In the genomic region with DNA sequence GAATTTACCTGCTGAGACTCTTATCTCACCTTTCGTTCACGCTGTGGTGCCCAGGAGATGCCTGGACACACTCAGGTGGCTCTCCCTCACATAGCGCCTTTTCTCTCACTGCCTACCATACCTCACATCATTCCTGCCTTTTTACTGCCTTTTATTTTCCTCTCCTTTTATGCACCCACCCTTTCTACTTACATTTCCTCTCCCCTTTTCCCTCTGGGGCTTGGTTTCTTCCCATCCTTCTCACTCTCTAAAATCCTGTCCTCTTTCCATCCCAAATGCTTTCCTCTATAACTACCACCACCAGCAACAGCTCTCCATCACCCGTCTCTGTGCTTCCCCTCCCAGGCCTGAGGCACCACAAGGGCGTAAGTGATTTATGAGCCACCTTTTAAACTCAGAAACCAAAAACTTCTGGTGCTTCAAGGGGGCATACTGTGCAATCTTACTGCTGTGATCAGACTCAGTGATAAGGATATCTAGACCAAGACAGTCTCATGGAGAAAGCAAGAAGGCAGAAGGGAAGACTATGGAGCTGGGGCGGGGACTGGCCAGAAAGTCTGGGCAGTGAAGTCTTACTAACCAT, we compare ENCODE assay signal across 19 cellular contexts. TPM values are rescaled to one million over a fixed set of nuclear protein-coding genes. Genes with fewer than 3 reads are reported as not detected.
DNase-seq lines count a peak whose midpoint lies in the region; ATAC-seq, FAIRE-seq and TF ChIP-seq lines count a peak whose summit lies in the region.
"Had no signal": no experiment of that assay in that cellular context is flagged by ENCODE, and none has a peak within 500 bp of the region (broad histone marks: within the 10 kb centered on the region; RNA-seq: fewer than 3 reads in every experiment).

No MANE protein-coding gene starts in this region.

- H3K9me3 ChIP-seq in HEK293 (ENCODE audit: control insufficient read depth, insufficient read depth, low read depth, low read length) (no peaks in the 10 kb centered on the region), GM12878 (replicated peaks; ENCODE audit: control insufficient read depth, insufficient read depth, low read length) (no peaks in the 10 kb centered on the region), mesenchymal stem cell (ENCODE audit: control insufficient read depth, low read length) (no peaks in the 10 kb centered on the region), lower lobe of right lung (no peaks in the 10 kb centered on the region)
- H3K9me3 ChIP-seq: BLaER1 had no signal

- no peaks in the 10 kb centered on the region for H4K20me1 ChIP-seq in GM12878 (ENCODE audit: control insufficient read depth, insufficient read depth)
- H4K20me1 ChIP-seq: BLaER1 had no signal

- no peak overlapping the region for H3K23ac ChIP-seq in mesenchymal stem cell (ENCODE audit: low read length in 2 of 2)

- BruUV-seq in GM12878 (replicated peaks; lab: Mats Ljungman, UMichigan): no TSS peak

- no peak for TF ChIP-seq EP300 in GM12878 (IDR thresholded peaks at IDR 0.05; ENCODE audit: borderline replicate concordance in 1 of 2, control insufficient read depth in 1 of 2, low read depth in 2 of 2, low read length in 2 of 2)

- POLR2A ChIA-PET in HEK293 (lab: Yijun Ruan, JAX) (interaction anchor here (1.1 to 2.1 kb wide), 2 partner anchors 58 to 59 kb away, joined by 6 to 9 read pairs; a partner anchor contains a TSS), GM12878 (lab: Charles Lee) (interaction anchor here (1.0 kb wide), 1 partner anchor 59 kb away, joined by 3 read pairs; a partner anchor contains a TSS)

- intact Hi-C loops in GM12878 (cut with micrococcal nuclease; ENCODE audit: unreplicated experiment): loop anchor here (2.0 kb wide), 2 partner anchors 59 to 137 kb away; a partner anchor contains a TSS
- intact Hi-C loops in lower lobe of right lung (cut with DNase I): no loop called here

- H4K8ac ChIP-seq in mesenchymal stem cell (ENCODE audit: low read length): no peak overlapping the region

- peak overlapping the region; percentile 76 for H2AK5ac ChIP-seq in mesenchymal stem cell (ENCODE audit: low read length, severe bottlenecking)

- H2BK15ac ChIP-seq in mesenchymal stem cell (ENCODE audit: low read depth, poor library complexity, severe bottlenecking): no peak overlapping the region

- H3K79me2 ChIP-seq in GM12878 (ENCODE audit: control insufficient read depth, insufficient read depth, low read length): no peaks in the 10 kb centered on the region

- H2AFZ ChIP-seq in GM12878 (ENCODE audit: control insufficient read depth, low read depth, low read length) (no peak overlapping the region), mesenchymal stem cell (ENCODE audit: low read depth, low read length) (no peak overlapping the region)

- no peak overlapping the region for H2BK120ac ChIP-seq in mesenchymal stem cell (ENCODE audit: low read depth, low read length)

- CTCF ChIA-PET in HEK293 (lab: Yijun Ruan, JAX): interaction anchor here (0.7 to 7.7 kb wide), 18 partner anchors 10 to 198 kb away, joined by 3 to 70 read pairs (median 6); a partner anchor contains a TSS
- CTCF ChIA-PET in GM12878 (lab: Yijun Ruan, JAX): interaction anchor here (0.6 to 5.5 kb wide), 21 partner anchors 14 to 252 kb away, joined by 3 to 83 read pairs (median 4); a partner anchor contains a TSS

- no peak overlapping the region for H3K9ac ChIP-seq in GM12878 (ENCODE audit: control insufficient read depth, insufficient read depth, low read length)
- H3K9ac ChIP-seq in mesenchymal stem cell (ENCODE audit: low read length): no peak overlapping the region
- H3K9ac ChIP-seq: BLaER1 had no signal

- H3K27me3 ChIP-seq in GM12878 (replicated peaks in 1 of 2; ENCODE audit: control insufficient read depth in 2 of 2, insufficient read depth in 2 of 2, low read length in 1 of 2) (peaks cover 0 to 1% of the 10 kb centered on the region in 2 experiments; a peak in 1 of 4 replicates), mesenchymal stem cell (ENCODE audit: control insufficient read depth in 1 of 2, insufficient read depth in 1 of 2, low read length in 2 of 2) (peaks cover 0 to 8% of the 10 kb centered on the region in 2 experiments), lower lobe of right lung (ENCODE audit: low read depth) (peaks cover 12% of the 10 kb centered on the region)

- H3K4me1 ChIP-seq in HEK293 (ENCODE audit: control insufficient read depth, insufficient read depth, low read length) (no peaks in the 10 kb centered on the region; the same call in 1 of the 2 replicates), GM12878 (ENCODE audit: control insufficient read depth, insufficient read depth, low read length) (peaks cover 16% of the 10 kb centered on the region), mesenchymal stem cell (ENCODE audit: control insufficient read depth, insufficient read depth, low read depth, low read length) (peaks cover 17% of the 10 kb centered on the region), lower lobe of right lung (peaks cover 22% of the 10 kb centered on the region)

- TF ChIP-seq POLR2A in GM12878 (IDR thresholded peaks at IDR 0.05; ENCODE audit: low read depth, low read length): no peak

- no peak overlapping the region for H3K14ac ChIP-seq in mesenchymal stem cell (ENCODE audit: low read length in 2 of 2)

- no peak overlapping the region for H2BK5ac ChIP-seq in mesenchymal stem cell (ENCODE audit: low read depth, low read length, poor library complexity, severe bottlenecking)

- RAD21 ChIA-PET in GM12878 (lab: Charles Lee; ENCODE audit: unreplicated experiment): interaction anchor here (0.6 to 3.7 kb wide), 12 partner anchors 30 to 172 kb away, joined by 3 to 18 read pairs (median 4); a partner anchor contains a TSS

- H3K27ac ChIP-seq in HEK293 (ENCODE audit: extremely low read depth, low read depth, low read length): no peak overlapping the region
- no peak overlapping the region for H3K27ac ChIP-seq in GM12878 (ENCODE audit: control insufficient read depth, insufficient read depth)
- no peak overlapping the region for H3K27ac ChIP-seq in mesenchymal stem cell (ENCODE audit: low read length, poor library complexity, severe bottlenecking)
- H3K27ac ChIP-seq in lower lobe of right lung: no peak overlapping the region
- H3K27ac ChIP-seq: BLaER1 had no signal

- no peak for ATAC-seq in GM12878
- ATAC-seq in lower lobe of right lung: no peak

- in situ Hi-C loops in GM12878 (cut with MboI): no loop called here

- WGBS in GM12878 (ENCODE audit: insufficient coverage, insufficient replicate concordance, low lambda C conversion rate, missing lambda C conversion rate): 32% methylated on average over 6 of the region's 6 CpGs
- 80% methylated on average over 6 of the region's 6 CpGs for WGBS in mesenchymal stem cell

- no peak for FAIRE-seq in GM12878 (lab: Jason Lieb, UNC)
- FAIRE-seq: GM19239, HTR-8/SVneo had no signal

- SMC1A ChIA-PET in GM12878 (lab: Charles Lee; ENCODE audit: uncharacterized antibody, unreplicated experiment): interaction anchor here (0.7 to 3.3 kb wide), 9 partner anchors 8 to 158 kb away, joined by 3 to 12 read pairs (median 7); no protein-coding TSS in a partner anchor

- H3K79me1 ChIP-seq in mesenchymal stem cell (replicated peaks; ENCODE audit: low read length, poor library complexity, severe bottlenecking): no peaks in the 10 kb centered on the region

- H2BK12ac ChIP-seq in mesenchymal stem cell (ENCODE audit: low read length in 2 of 2): peak overlapping the region in 1 of 2 experiments; percentile 37

- H3K18ac ChIP-seq in mesenchymal stem cell (ENCODE audit: low read depth in 1 of 2, low read length in 2 of 2): peak overlapping the region in 1 of 2 experiments; percentile 60

- TF ChIP-seq RAD21 in GM12878 (IDR thresholded peaks at IDR 0.05; ENCODE audit: insufficient read depth, low read depth, low read length): no peak

- peak overlapping the region; percentile 8 for H4K91ac ChIP-seq in mesenchymal stem cell (ENCODE audit: low read length)

- H3K36me3 ChIP-seq in HEK293 (ENCODE audit: control insufficient read depth in 2 of 2, insufficient read depth in 1 of 2, low read length in 2 of 2) (no peaks in the 10 kb centered on the region), GM12878 (ENCODE audit: control insufficient read depth in 2 of 2, insufficient read depth in 2 of 2, low read length in 1 of 2) (no peaks in the 10 kb centered on the region), mesenchymal stem cell (ENCODE audit: control insufficient read depth in 1 of 2, insufficient read depth in 2 of 2, low read depth in 1 of 2, low read length in 2 of 2) (no peaks in the 10 kb centered on the region), lower lobe of right lung (no peaks in the 10 kb centered on the region)
- H3K36me3 ChIP-seq: BLaER1 had no signal

- peak overlapping the region; percentile 41 to 44 for H3K4ac ChIP-seq in mesenchymal stem cell (ENCODE audit: low read depth in 1 of 2, low read length in 2 of 2)

- H3K4me2 ChIP-seq in GM12878 (ENCODE audit: control insufficient read depth, insufficient read depth): no peak overlapping the region
- H3K4me2 ChIP-seq in mesenchymal stem cell (ENCODE audit: low read length, poor library complexity, severe bottlenecking): no peak overlapping the region
- H3K4me2 ChIP-seq: BLaER1 had no signal

- no peak for TF ChIP-seq CTCF in HEK293 (tag by site-specific recombination; IDR thresholded peaks at IDR 0.05)
- no peak for TF ChIP-seq CTCF in GM12878 (IDR thresholded peaks at IDR 0.05 in 2 of 3, conservative IDR thresholded peaks at IDR 0.05 in 1 of 3; ENCODE audit: control insufficient read depth in 2 of 3, extremely low read depth in 1 of 3, insufficient read depth in 1 of 3, low read depth in 3 of 3, low read length in 3 of 3)
- no peak for TF ChIP-seq CTCF in lower lobe of right lung (IDR thresholded peaks at IDR 0.05)

- DNase-seq in GM12878 (ENCODE audit: low read depth, low spot score) (no peak), mesenchymal stem cell (no peak), lower lobe of right lung (no peak), NCI-H2081 (lab: John Stamatoyannopoulos, UW) (no peak), kidney glomerular epithelial cell (lab: John Stamatoyannopoulos, UW) (no peak), GOT3 (lab: John Stamatoyannopoulos, UW) (no peak)
- DNase-seq: CD4-positive, alpha-beta memory T cell; DND-41; GDM1; HCEC 1CT; NCI-H1694; NCI-H2081 treated with DMSO at 0.1 percent for 48 hours; NCI-H446; NCI-H526 treated with DMSO at 0.1 percent for 48 hours; Right ventricle myocardium superior had no signal

- no peak overlapping the region for H3K4me3 ChIP-seq in HEK293 (ENCODE audit: low read depth, low read length)
- H3K4me3 ChIP-seq in GM12878: no peak overlapping the region
- no peak overlapping the region for H3K4me3 ChIP-seq in mesenchymal stem cell (ENCODE audit: insufficient read depth in 1 of 2, low read depth in 1 of 2, low read length in 2 of 2)
- H3K4me3 ChIP-seq in lower lobe of right lung: no peak overlapping the region
- H3K4me3 ChIP-seq: BLaER1 had no signal

RNA-seq across cellular contexts. Expression of a gene that starts 32.7 kb away (rescaled TPM):
- total RNA-seq in GM12878 (2013; cell fraction: nucleolus; rRNA removed): 66.8 and 75.9 TPM in 2 replicates
- 38.7 and 47.3 TPM in 2 replicates for total RNA-seq in GM12878 (2014; rRNA removed)
- total RNA-seq in GM12878 (2014; rRNA removed; fragmentation: Illumina TruSeq; extraction: Trizol): 26.0 and 28.0 TPM in 2 replicates
- 27.4 and 28.2 TPM in 2 replicates for total RNA-seq in GM12878 (2021)
- polyA plus RNA-seq in GM12878 (2011; ENCODE audit: low read depth): 31.3 TPM
- polyA plus RNA-seq in GM12878 (2011; rRNA removed): 30.0 and 32.4 TPM in 2 replicates
- 40.8 and 46.0 TPM in 2 replicates for polyA plus RNA-seq in GM12878 (2011; cell fraction: cytosol; rRNA removed)
- 33.9 and 44.5 TPM in 2 replicates for polyA plus RNA-seq in GM12878 (2011; cell fraction: nucleus; rRNA removed)
- 29.1 and 30.7 TPM in 2 replicates for polyA plus RNA-seq in GM12878 (2012)
- polyA plus RNA-seq in GM12878 (2014; fragmentation: Illumina TruSeq; extraction: Trizol): 13.8 and 24.6 TPM in 2 replicates
- polyA plus RNA-seq in GM12878 (2014; fragmentation: Nextera tagmentation; extraction: Ambion mirVana): 10 to 100 TPM; 67.5 to 72.4 TPM
- 55.4 and 59.8 TPM in 2 replicates for polyA plus RNA-seq in GM12878 (2014; rRNA removed)
- polyA plus RNA-seq in GM12878 (2016; fragmentation: Nextera tagmentation; extraction: Ambion mirVana): 10 to 100 TPM; 37.9 to 38.3 TPM
- polyA minus RNA-seq in GM12878 (2011; rRNA and poly(A)+ RNA removed): 19.5 and 36.0 TPM in 2 replicates
- 5.5 and 10.4 TPM in 2 replicates for polyA minus RNA-seq in GM12878 (2011; cell fraction: cytosol; rRNA and poly(A)+ RNA removed)
- 21.0 and 31.2 TPM in 2 replicates for polyA minus RNA-seq in GM12878 (2011; cell fraction: nucleus; rRNA and poly(A)+ RNA removed)
- 19.6 TPM for polyA plus RNA-seq in mesenchymal stem cell (2013, experiment 1 of 2)
- 20.7 TPM for polyA plus RNA-seq in mesenchymal stem cell (2013, experiment 2 of 2)
- 29.4 TPM for total RNA-seq in lower lobe of right lung

RNA-seq across cellular contexts. Expression of a gene that starts 58.4 kb away (rescaled TPM):
- 99.3 and 101 TPM in 2 replicates for total RNA-seq in GM12878 (2013; cell fraction: nucleolus; rRNA removed)
- total RNA-seq in GM12878 (2014; rRNA removed) (74.4 and 81.4 TPM in 2 replicates), GM12878 (2014; rRNA removed; fragmentation: Illumina TruSeq; extraction: Trizol) (74.6 and 76.1 TPM in 2 replicates), GM12878 (2021) (138 TPM in 2 replicates), lower lobe of right lung (50.1 TPM)
- 23.8 TPM for polyA plus RNA-seq in GM12878 (2011; ENCODE audit: low read depth)
- polyA plus RNA-seq in GM12878 (2011; rRNA removed) (85.5 and 119 TPM in 2 replicates), GM12878 (2014; fragmentation: Illumina TruSeq; extraction: Trizol) (74.6 and 89.6 TPM in 2 replicates), GM12878 (2014; fragmentation: Nextera tagmentation; extraction: Ambion mirVana) (10 to 100 TPM; 66.9 to 67.1 TPM), GM12878 (2014; rRNA removed) (45.1 and 46.7 TPM in 2 replicates), GM12878 (2016; fragmentation: Nextera tagmentation; extraction: Ambion mirVana) (10 to 100 TPM; 85.8 to 87.6 TPM)
- polyA plus RNA-seq in GM12878 (2011; cell fraction: cytosol; rRNA removed): 29.4 and 40.7 TPM in 2 replicates
- polyA plus RNA-seq in GM12878 (2011; cell fraction: nucleus; rRNA removed): 22.0 and 25.4 TPM in 2 replicates
- 32.7 and 34.1 TPM in 2 replicates for polyA plus RNA-seq in GM12878 (2012)
- 93.0 and 139 TPM in 2 replicates for polyA minus RNA-seq in GM12878 (2011; rRNA and poly(A)+ RNA removed)
- polyA minus RNA-seq in GM12878 (2011; cell fraction: cytosol; rRNA and poly(A)+ RNA removed): 37.2 and 41.1 TPM in 2 replicates
- polyA minus RNA-seq in GM12878 (2011; cell fraction: nucleus; rRNA and poly(A)+ RNA removed): 15.1 and 24.0 TPM in 2 replicates
- 34.7 TPM for polyA plus RNA-seq in mesenchymal stem cell (2013, experiment 1 of 2)
- 34.1 TPM for polyA plus RNA-seq in mesenchymal stem cell (2013, experiment 2 of 2)

RNA-seq across cellular contexts. Expression of a gene that starts 59.0 kb away (rescaled TPM):
- 242 and 281 TPM in 2 replicates for total RNA-seq in GM12878 (2013; cell fraction: nucleolus; rRNA removed)
- total RNA-seq in GM12878 (2014; rRNA removed) (630 and 696 TPM in 2 replicates), GM12878 (2014; rRNA removed; fragmentation: Illumina TruSeq; extraction: Trizol) (1,089 and 1,177 TPM in 2 replicates), GM12878 (2021) (1,668 and 1,698 TPM in 2 replicates), lower lobe of right lung (598 TPM)
- polyA plus RNA-seq in GM12878 (2011; ENCODE audit: low read depth): 1,313 TPM
- polyA plus RNA-seq in GM12878 (2011; rRNA removed) (821 and 1,080 TPM in 2 replicates), GM12878 (2014; fragmentation: Illumina TruSeq; extraction: Trizol) (2,342 and 3,224 TPM in 2 replicates), GM12878 (2014; fragmentation: Nextera tagmentation; extraction: Ambion mirVana) (1,000 to 10,000 TPM; 1,456 to 1,756 TPM), GM12878 (2014; rRNA removed) (1,665 and 1,714 TPM in 2 replicates), GM12878 (2016; fragmentation: Nextera tagmentation; extraction: Ambion mirVana) (1,000 to 10,000 TPM; 1,346 to 1,358 TPM)
- 826 and 856 TPM in 2 replicates for polyA plus RNA-seq in GM12878 (2011; cell fraction: cytosol; rRNA removed)
- polyA plus RNA-seq in GM12878 (2011; cell fraction: nucleus; rRNA removed): 640 and 747 TPM in 2 replicates
- polyA plus RNA-seq in GM12878 (2012): 1,660 and 1,721 TPM in 2 replicates
- polyA minus RNA-seq in GM12878 (2011; rRNA and poly(A)+ RNA removed): 944 and 1,039 TPM in 2 replicates
- polyA minus RNA-seq in GM12878 (2011; cell fraction: cytosol; rRNA and poly(A)+ RNA removed): 432 and 534 TPM in 2 replicates
- polyA minus RNA-seq in GM12878 (2011; cell fraction: nucleus; rRNA and poly(A)+ RNA removed): 265 and 336 TPM in 2 replicates
- 983 TPM for polyA plus RNA-seq in mesenchymal stem cell (2013, experiment 1 of 2)
- 943 TPM for polyA plus RNA-seq in mesenchymal stem cell (2013, experiment 2 of 2)
